ENCODE assay signal across 8 cellular contexts in genomic region chr17:36183001-36183810, GRCh38. TPM values are rescaled to one million over a fixed set of nuclear protein-coding genes. Genes with fewer than 3 reads are reported as not detected.
DNase-seq lines count a peak whose midpoint lies in the region; ATAC-seq, FAIRE-seq and TF ChIP-seq lines count a peak whose summit lies in the region.

No MANE protein-coding gene starts in this region.

- TF ChIP-seq RAD21 in K562 (CRISPR knock-in tag; conservative IDR thresholded peaks at IDR 0.05 in 1 of 2, IDR thresholded peaks at IDR 0.05 in 1 of 2): no peak

- no peak overlapping the region for H3K4me3 ChIP-seq in K562
- H3K4me3 ChIP-seq in iPS-20b (ENCODE audit: low read length): peak overlapping the region; percentile 67; the same call in 1 of the 2 replicates
- H3K4me3 ChIP-seq in skeletal muscle tissue (ENCODE audit: low read length in 3 of 3): peak overlapping the region; percentile 2 to 54 (median 49)

- peak; percentile 56; the same call in 2 of the 3 replicates for ATAC-seq in K562

- in situ Hi-C loops in K562 (cut with MboI): no loop called here

- no peak for TF ChIP-seq EP300 in K562 (IDR thresholded peaks at IDR 0.05; ENCODE audit: low read length)

- no peak overlapping the region for H2AFZ ChIP-seq in K562 (ENCODE audit: low read depth, low read length)

- H4K20me1 ChIP-seq in K562 (replicated peaks; ENCODE audit: control insufficient read depth, insufficient read depth, low read length): peaks cover 7% of the 10 kb centered on the region; the same call in 1 of the 2 replicates

- H3K27ac ChIP-seq in K562 (ENCODE audit: extremely low read depth, low read depth, low read length) (no peak overlapping the region), iPS-20b (ENCODE audit: low read length) (no peak overlapping the region), skeletal muscle tissue (ENCODE audit: low read depth, low read length) (no peak overlapping the region)

- H3K4me2 ChIP-seq in K562 (ENCODE audit: insufficient read depth, low read length): no peak overlapping the region

- H3K9me1 ChIP-seq in K562 (ENCODE audit: control insufficient read depth, insufficient read depth, low read length): no peaks in the 10 kb centered on the region

- no peak for TF ChIP-seq CTCF in K562 (IDR thresholded peaks at IDR 0.05 in 2 of 3, conservative IDR thresholded peaks at IDR 0.05 in 1 of 3; ENCODE audit: insufficient read depth in 2 of 3, low read depth in 1 of 3, low read length in 3 of 3)

- CTCF ChIA-PET in K562 (lab: Yijun Ruan, JAX; ENCODE audit: low intra/inter-chr PET ratio): no interaction called here

- intact Hi-C loops in K562 (cut with micrococcal nuclease): no loop called here

- peaks cover 0 to 14% of the 10 kb centered on the region in 2 experiments; a peak in 2 of 5 replicates for H3K4me1 ChIP-seq in K562 (replicated peaks in 1 of 2; ENCODE audit: control insufficient read depth in 2 of 2, insufficient read depth in 2 of 2, low read length in 2 of 2)
- no peaks in the 10 kb centered on the region for H3K4me1 ChIP-seq in iPS-20b (ENCODE audit: insufficient read depth, low read length)
- peaks cover 0 to 8% (median 0%) of the 10 kb centered on the region in 3 donors for H3K4me1 ChIP-seq in skeletal muscle tissue (ENCODE audit: control insufficient read depth in 3 of 3, insufficient read depth in 3 of 3, low read length in 3 of 3)

- DNase-seq in stimulated activated CD4-positive, alpha-beta T cell treated with anti-CD3 and anti-CD28 coated beads, Interleukin-15, amount 100 ng/mL, for 24 hours: peak; percentile 46
- DNase-seq in stimulated activated CD4-positive, alpha-beta T cell treated with anti-CD3 and anti-CD28 coated beads, Interleukin-4, amount 100 ng/mL, for 4 hours: no peak
- peak; percentile 39 for DNase-seq in M059J (ENCODE audit: low read depth)
- DNase-seq in K562 (ENCODE audit: extremely low read depth in 1 of 4, low spot score in 3 of 4): peak; percentile 23 to 33 (median 28)
- DNase-seq in NCI-H1436 treated with DMSO at 0.1 percent for 48 hours (lab: John Stamatoyannopoulos, UW): no peak
- DNase-seq in activated gamma-delta T cell (lab: John Stamatoyannopoulos, UW): no peak

- FAIRE-seq in K562 (lab: Jason Lieb, UNC): no peak

- no peaks in the 10 kb centered on the region for H3K9me3 ChIP-seq in K562 (replicated peaks; ENCODE audit: control insufficient read depth, insufficient read depth, low read depth, low read length)
- H3K9me3 ChIP-seq in iPS-20b (ENCODE audit: insufficient read depth, low read depth, low read length): no peaks in the 10 kb centered on the region
- no peaks in the 10 kb centered on the region for H3K9me3 ChIP-seq in skeletal muscle tissue (ENCODE audit: control insufficient read depth in 3 of 3, low read length in 3 of 3)

- H3K9ac ChIP-seq in K562 (ENCODE audit: insufficient read depth in 1 of 2, low read depth in 2 of 2, low read length in 2 of 2) (no peak overlapping the region), iPS-20b (ENCODE audit: low read depth, low read length) (peak overlapping the region; percentile 32; the same call in 1 of the 2 replicates), skeletal muscle tissue (ENCODE audit: low read depth in 1 of 3, low read length in 3 of 3) (peak overlapping the region in 2 of 3 donors; percentile 38 to 50)

- H3K27me3 ChIP-seq in K562 (ENCODE audit: control insufficient read depth in 2 of 2, insufficient read depth in 2 of 2, low read length in 2 of 2): peaks cover 7 to 41% of the 10 kb centered on the region in 2 experiments; a peak in 4 of 5 replicates
- peaks cover 32% of the 10 kb centered on the region for H3K27me3 ChIP-seq in iPS-20b (ENCODE audit: insufficient read depth, low read length)
- peaks cover 4 to 28% (median 10%) of the 10 kb centered on the region in 3 donors for H3K27me3 ChIP-seq in skeletal muscle tissue (ENCODE audit: control insufficient read depth in 3 of 3, insufficient read depth in 3 of 3, low read length in 3 of 3)

- WGBS in K562 (ENCODE audit: insufficient coverage, low coverage, missing lambda C conversion rate): 5% methylated on average over 55 of the region's 72 CpGs

- no peaks in the 10 kb centered on the region for H3K79me2 ChIP-seq in K562 (ENCODE audit: control insufficient read depth, insufficient read depth, low read length)

- POLR2A ChIA-PET in K562 (lab: Yijun Ruan, JAX): interaction anchor here (0.5 to 0.9 kb wide), 2 partner anchors 10 to 114 kb away, joined by 3 read pairs; no protein-coding TSS in a partner anchor

- no peak for TF ChIP-seq POLR2A in K562 (conservative IDR thresholded peaks at IDR 0.05)

- H3K36me3 ChIP-seq in K562 (ENCODE audit: control insufficient read depth, insufficient read depth, low read length) (no peaks in the 10 kb centered on the region), iPS-20b (ENCODE audit: insufficient read depth, low read depth, low read length) (no peaks in the 10 kb centered on the region), skeletal muscle tissue (ENCODE audit: control insufficient read depth in 3 of 3, insufficient read depth in 3 of 3, low read length in 3 of 3) (no peaks in the 10 kb centered on the region)

- no TSS peak for BruUV-seq in K562 (replicated peaks; lab: Mats Ljungman, UMichigan)

TF ChIP-seq in K562, 482 proteins besides CTCF, POLR2A, EP300 and RAD21 (continues in another document):
- TF ChIP-seq ELF4 (CRISPR knock-in tag; IDR thresholded peaks at IDR 0.05): no peak
- no peak for TF ChIP-seq ZNF695 (CRISPR knock-in tag; IDR thresholded peaks at IDR 0.05)
- no peak for TF ChIP-seq HMGN3 (IDR thresholded peaks at IDR 0.05; ENCODE audit: borderline replicate concordance, extremely low read depth, insufficient read length, low read depth, low read length)
- TF ChIP-seq ZNF324 (CRISPR knock-in tag; IDR thresholded peaks at IDR 0.05): no peak

RNA-seq across cellular contexts. Expression of gene TBC1D3B, which starts 6.8 kb away (rescaled TPM):
- not detected in 2 replicates for total RNA-seq in M059J (2014; rRNA removed; shearing (Covaris generic))
- total RNA-seq in K562 (2011; cell fraction: chromatin; rRNA removed; ENCODE audit: low replicate concordance): 2.6 and 3.3 TPM in 2 replicates
- total RNA-seq in K562 (2011; cell fraction: nucleolus; rRNA removed): 2.8 TPM in 1 of 2 replicates, not detected in the other
- total RNA-seq in K562 (2011; cell fraction: nucleoplasm; rRNA removed): 1.2 TPM in 1 of 2 replicates, not detected in the other
- total RNA-seq in K562 (2014; rRNA removed) (not detected in 2 replicates), K562 (2014; rRNA removed; fragmentation: Illumina TruSeq; extraction: Trizol) (not detected in 2 replicates), K562 (2015; rRNA removed; fragmentation: Illumina TruSeq; extraction: Trizol) (0.29 and 0.83 TPM in 2 replicates), K562 (2021) (0.51 and 0.60 TPM in 2 replicates), skeletal muscle tissue (not detected)
- polyA plus RNA-seq in K562 (2011; rRNA removed) (not detected in 2 replicates), K562 (2014; fragmentation: Illumina TruSeq; extraction: Trizol) (not detected in 2 replicates), K562 (2014; fragmentation: Nextera tagmentation; extraction: Ambion mirVana) (not detected), K562 (2014; rRNA removed) (not detected in 2 replicates)
- polyA plus RNA-seq in K562 (2011; cell fraction: cytosol; rRNA removed): not detected in 2 replicates
- 1.2 and 2.8 TPM in 2 replicates for polyA plus RNA-seq in K562 (2011; cell fraction: nucleus; rRNA removed)
- 0.33 and 1.3 TPM in 2 replicates for polyA plus RNA-seq in K562 (2012)
- not detected in 2 replicates for polyA minus RNA-seq in K562 (2011; rRNA and poly(A)+ RNA removed)
- polyA minus RNA-seq in K562 (2011; cell fraction: cytosol; rRNA and poly(A)+ RNA removed): not detected in 2 replicates
- polyA minus RNA-seq in K562 (2011; cell fraction: nucleus; rRNA and poly(A)+ RNA removed): not detected in 2 replicates

RNA-seq across cellular contexts. Expression of gene CCL3L1, which starts 13.4 kb away (rescaled TPM):
- not detected in 2 replicates for total RNA-seq in M059J (2014; rRNA removed; shearing (Covaris generic))
- not detected in 2 replicates for total RNA-seq in K562 (2011; cell fraction: chromatin; rRNA removed; ENCODE audit: low replicate concordance)
- total RNA-seq in K562 (2011; cell fraction: nucleolus; rRNA removed): not detected in 2 replicates
- not detected in 2 replicates for total RNA-seq in K562 (2011; cell fraction: nucleoplasm; rRNA removed)
- total RNA-seq in K562 (2014; rRNA removed) (not detected in 2 replicates), K562 (2014; rRNA removed; fragmentation: Illumina TruSeq; extraction: Trizol) (not detected in 2 replicates), K562 (2015; rRNA removed; fragmentation: Illumina TruSeq; extraction: Trizol) (0.18 TPM in 1 of 2 replicates, not detected in the other), K562 (2021) (0.25 and 0.31 TPM in 2 replicates), skeletal muscle tissue (1.6 TPM)
- polyA plus RNA-seq in K562 (2011; rRNA removed) (not detected in 2 replicates), K562 (2014; fragmentation: Illumina TruSeq; extraction: Trizol) (not detected in 2 replicates), K562 (2014; fragmentation: Nextera tagmentation; extraction: Ambion mirVana) (under 1 TPM in 1 of 2 experiments, not detected in 1; 0.10 TPM), K562 (2014; rRNA removed) (not detected in 2 replicates)
- not detected in 2 replicates for polyA plus RNA-seq in K562 (2011; cell fraction: cytosol; rRNA removed)
- not detected in 2 replicates for polyA plus RNA-seq in K562 (2011; cell fraction: nucleus; rRNA removed)
- polyA plus RNA-seq in K562 (2012): 0.23 and 0.30 TPM in 2 replicates
- not detected in 2 replicates for polyA minus RNA-seq in K562 (2011; rRNA and poly(A)+ RNA removed)
- not detected in 2 replicates for polyA minus RNA-seq in K562 (2011; cell fraction: cytosol; rRNA and poly(A)+ RNA removed)
- polyA minus RNA-seq in K562 (2011; cell fraction: nucleus; rRNA and poly(A)+ RNA removed): not detected in 2 replicates

RNA-seq across cellular contexts. Expression of gene CCL4L2, which starts 27.7 kb away (rescaled TPM):
- total RNA-seq in M059J (2014; rRNA removed; shearing (Covaris generic)): not detected in 2 replicates
- not detected in 2 replicates for total RNA-seq in K562 (2011; cell fraction: chromatin; rRNA removed; ENCODE audit: low replicate concordance)
- not detected in 2 replicates for total RNA-seq in K562 (2011; cell fraction: nucleolus; rRNA removed)
- total RNA-seq in K562 (2011; cell fraction: nucleoplasm; rRNA removed): not detected in 2 replicates
- not detected in 2 replicates for total RNA-seq in K562 (2014; rRNA removed)
- not detected in 2 replicates for total RNA-seq in K562 (2014; rRNA removed; fragmentation: Illumina TruSeq; extraction: Trizol)
- total RNA-seq in K562 (2015; rRNA removed; fragmentation: Illumina TruSeq; extraction: Trizol): not detected in 2 replicates
- total RNA-seq in K562 (2021): 0.38 and 0.42 TPM in 2 replicates
- polyA plus RNA-seq in K562 (2011; rRNA removed): not detected in 2 replicates
- not detected in 2 replicates for polyA plus RNA-seq in K562 (2011; cell fraction: cytosol; rRNA removed)
- polyA plus RNA-seq in K562 (2011; cell fraction: nucleus; rRNA removed): not detected in 2 replicates
- 0.17 TPM in 1 of 2 replicates, not detected in the other for polyA plus RNA-seq in K562 (2012)
- polyA plus RNA-seq in K562 (2014; fragmentation: Illumina TruSeq; extraction: Trizol): not detected in 2 replicates
- polyA plus RNA-seq in K562 (2014; fragmentation: Nextera tagmentation; extraction: Ambion mirVana): under 1 TPM; 0.11 to 0.51 TPM
- polyA plus RNA-seq in K562 (2014; rRNA removed): 0.51 TPM in 1 of 2 replicates, not detected in the other
- not detected in 2 replicates for polyA minus RNA-seq in K562 (2011; rRNA and poly(A)+ RNA removed)
- polyA minus RNA-seq in K562 (2011; cell fraction: cytosol; rRNA and poly(A)+ RNA removed): not detected in 2 replicates
- polyA minus RNA-seq in K562 (2011; cell fraction: nucleus; rRNA and poly(A)+ RNA removed): not detected in 2 replicates
- 1.6 TPM for total RNA-seq in skeletal muscle tissue

Comparison
In these comparisons a context has a peak if more than half of its experiments do, and no peak if none do; other contexts are left out.
1. DNase-seq: peak in stimulated activated CD4-positive, alpha-beta T cell treated with anti-CD3 and anti-CD28 coated beads, Interleukin-15, amount 100 ng/mL, for 24 hours (single experiment), M059J (single experiment) and K562 (4 of 4); none in stimulated activated CD4-positive, alpha-beta T cell treated with anti-CD3 and anti-CD28 coated beads, Interleukin-4, amount 100 ng/mL, for 4 hours (0 of 2), NCI-H1436 treated with DMSO at 0.1 percent for 48 hours (single experiment) and activated gamma-delta T cell (single experiment).
2. H3K9ac ChIP-seq: peak in iPS-20b (single experiment) and skeletal muscle tissue (2 of 3); none in K562 (0 of 2).